ENCODE assay signal across 2 cellular contexts in genomic region chr7:101378808-101379207, GRCh38.
TF ChIP-seq lines count a peak whose summit lies in the region.

No MANE protein-coding gene starts in this region.

TF ChIP-seq in GM23338, 12 proteins besides CTCF, POLR2A, EP300 and RAD21 (continued from another document):
- TF ChIP-seq, protein P1, sequence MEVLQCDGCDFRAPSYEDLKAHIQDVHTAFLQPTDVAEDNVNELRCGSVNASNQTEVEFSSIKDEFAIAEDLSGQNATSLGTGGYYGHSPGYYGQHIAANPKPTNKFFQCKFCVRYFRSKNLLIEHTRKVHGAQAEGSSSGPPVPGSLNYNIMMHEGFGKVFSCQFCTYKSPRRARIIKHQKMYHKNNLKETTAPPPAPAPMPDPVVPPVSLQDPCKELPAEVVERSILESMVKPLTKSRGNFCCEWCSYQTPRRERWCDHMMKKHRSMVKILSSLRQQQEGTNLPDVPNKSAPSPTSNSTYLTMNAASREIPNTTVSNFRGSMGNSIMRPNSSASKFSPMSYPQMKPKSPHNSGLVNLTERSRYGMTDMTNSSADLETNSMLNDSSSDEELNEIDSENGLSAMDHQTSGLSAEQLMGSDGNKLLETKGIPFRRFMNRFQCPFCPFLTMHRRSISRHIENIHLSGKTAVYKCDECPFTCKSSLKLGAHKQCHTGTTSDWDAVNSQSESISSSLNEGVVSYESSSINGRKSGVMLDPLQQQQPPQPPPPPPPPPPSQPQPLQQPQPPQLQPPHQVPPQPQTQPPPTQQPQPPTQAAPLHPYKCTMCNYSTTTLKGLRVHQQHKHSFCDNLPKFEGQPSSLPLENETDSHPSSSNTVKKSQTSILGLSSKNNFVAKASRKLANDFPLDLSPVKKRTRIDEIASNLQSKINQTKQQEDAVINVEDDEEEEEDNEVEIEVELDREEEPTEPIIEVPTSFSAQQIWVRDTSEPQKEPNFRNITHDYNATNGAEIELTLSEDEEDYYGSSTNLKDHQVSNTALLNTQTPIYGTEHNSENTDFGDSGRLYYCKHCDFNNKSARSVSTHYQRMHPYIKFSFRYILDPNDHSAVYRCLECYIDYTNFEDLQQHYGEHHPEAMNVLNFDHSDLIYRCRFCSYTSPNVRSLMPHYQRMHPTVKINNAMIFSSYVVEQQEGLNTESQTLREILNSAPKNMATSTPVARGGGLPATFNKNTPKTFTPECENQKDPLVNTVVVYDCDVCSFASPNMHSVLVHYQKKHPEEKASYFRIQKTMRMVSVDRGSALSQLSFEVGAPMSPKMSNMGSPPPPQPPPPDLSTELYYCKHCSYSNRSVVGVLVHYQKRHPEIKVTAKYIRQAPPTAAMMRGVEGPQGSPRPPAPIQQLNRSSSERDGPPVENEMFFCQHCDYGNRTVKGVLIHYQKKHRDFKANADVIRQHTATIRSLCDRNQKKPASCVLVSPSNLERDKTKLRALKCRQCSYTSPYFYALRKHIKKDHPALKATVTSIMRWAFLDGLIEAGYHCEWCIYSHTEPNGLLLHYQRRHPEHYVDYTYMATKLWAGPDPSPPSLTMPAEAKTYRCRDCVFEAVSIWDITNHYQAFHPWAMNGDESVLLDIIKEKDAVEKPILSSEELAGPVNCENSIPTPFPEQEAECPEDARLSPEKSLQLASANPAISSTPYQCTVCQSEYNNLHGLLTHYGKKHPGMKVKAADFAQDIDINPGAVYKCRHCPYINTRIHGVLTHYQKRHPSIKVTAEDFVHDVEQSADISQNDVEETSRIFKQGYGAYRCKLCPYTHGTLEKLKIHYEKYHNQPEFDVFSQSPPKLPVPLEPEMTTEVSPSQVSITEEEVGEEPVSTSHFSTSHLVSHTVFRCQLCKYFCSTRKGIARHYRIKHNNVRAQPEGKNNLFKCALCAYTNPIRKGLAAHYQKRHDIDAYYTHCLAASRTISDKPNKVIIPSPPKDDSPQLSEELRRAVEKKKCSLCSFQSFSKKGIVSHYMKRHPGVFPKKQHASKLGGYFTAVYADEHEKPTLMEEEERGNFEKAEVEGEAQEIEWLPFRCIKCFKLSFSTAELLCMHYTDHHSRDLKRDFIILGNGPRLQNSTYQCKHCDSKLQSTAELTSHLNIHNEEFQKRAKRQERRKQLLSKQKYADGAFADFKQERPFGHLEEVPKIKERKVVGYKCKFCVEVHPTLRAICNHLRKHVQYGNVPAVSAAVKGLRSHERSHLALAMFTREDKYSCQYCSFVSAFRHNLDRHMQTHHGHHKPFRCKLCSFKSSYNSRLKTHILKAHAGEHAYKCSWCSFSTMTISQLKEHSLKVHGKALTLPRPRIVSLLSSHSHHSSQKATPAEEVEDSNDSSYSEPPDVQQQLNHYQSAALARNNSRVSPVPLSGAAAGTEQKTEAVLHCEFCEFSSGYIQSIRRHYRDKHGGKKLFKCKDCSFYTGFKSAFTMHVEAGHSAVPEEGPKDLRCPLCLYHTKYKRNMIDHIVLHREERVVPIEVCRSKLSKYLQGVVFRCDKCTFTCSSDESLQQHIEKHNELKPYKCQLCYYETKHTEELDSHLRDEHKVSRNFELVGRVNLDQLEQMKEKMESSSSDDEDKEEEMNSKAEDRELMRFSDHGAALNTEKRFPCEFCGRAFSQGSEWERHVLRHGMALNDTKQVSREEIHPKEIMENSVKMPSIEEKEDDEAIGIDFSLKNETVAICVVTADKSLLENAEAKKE (CRISPR knock-in tag; IDR thresholded peaks at IDR 0.05) = no peak
- TF ChIP-seq JUNB (IDR thresholded peaks at IDR 0.05; ENCODE audit: unreplicated experiment) (no peak), EZH2 (IDR thresholded peaks at IDR 0.05; ENCODE audit: low read depth, unreplicated experiment) (no peak), EZH2phosphoT487 (IDR thresholded peaks at IDR 0.05; ENCODE audit: unreplicated experiment) (no peak), ETS1 (IDR thresholded peaks at IDR 0.05) (no peak), NANOG (IDR thresholded peaks at IDR 0.05; ENCODE audit: borderline replicate concordance) (no peak), POLR2AphosphoS5 (IDR thresholded peaks at IDR 0.05; ENCODE audit: low read depth) (no peak)
- TF ChIP-seq, protein P2, sequence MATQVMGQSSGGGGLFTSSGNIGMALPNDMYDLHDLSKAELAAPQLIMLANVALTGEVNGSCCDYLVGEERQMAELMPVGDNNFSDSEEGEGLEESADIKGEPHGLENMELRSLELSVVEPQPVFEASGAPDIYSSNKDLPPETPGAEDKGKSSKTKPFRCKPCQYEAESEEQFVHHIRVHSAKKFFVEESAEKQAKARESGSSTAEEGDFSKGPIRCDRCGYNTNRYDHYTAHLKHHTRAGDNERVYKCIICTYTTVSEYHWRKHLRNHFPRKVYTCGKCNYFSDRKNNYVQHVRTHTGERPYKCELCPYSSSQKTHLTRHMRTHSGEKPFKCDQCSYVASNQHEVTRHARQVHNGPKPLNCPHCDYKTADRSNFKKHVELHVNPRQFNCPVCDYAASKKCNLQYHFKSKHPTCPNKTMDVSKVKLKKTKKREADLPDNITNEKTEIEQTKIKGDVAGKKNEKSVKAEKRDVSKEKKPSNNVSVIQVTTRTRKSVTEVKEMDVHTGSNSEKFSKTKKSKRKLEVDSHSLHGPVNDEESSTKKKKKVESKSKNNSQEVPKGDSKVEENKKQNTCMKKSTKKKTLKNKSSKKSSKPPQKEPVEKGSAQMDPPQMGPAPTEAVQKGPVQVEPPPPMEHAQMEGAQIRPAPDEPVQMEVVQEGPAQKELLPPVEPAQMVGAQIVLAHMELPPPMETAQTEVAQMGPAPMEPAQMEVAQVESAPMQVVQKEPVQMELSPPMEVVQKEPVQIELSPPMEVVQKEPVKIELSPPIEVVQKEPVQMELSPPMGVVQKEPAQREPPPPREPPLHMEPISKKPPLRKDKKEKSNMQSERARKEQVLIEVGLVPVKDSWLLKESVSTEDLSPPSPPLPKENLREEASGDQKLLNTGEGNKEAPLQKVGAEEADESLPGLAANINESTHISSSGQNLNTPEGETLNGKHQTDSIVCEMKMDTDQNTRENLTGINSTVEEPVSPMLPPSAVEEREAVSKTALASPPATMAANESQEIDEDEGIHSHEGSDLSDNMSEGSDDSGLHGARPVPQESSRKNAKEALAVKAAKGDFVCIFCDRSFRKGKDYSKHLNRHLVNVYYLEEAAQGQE (IDR thresholded peaks at IDR 0.05; ENCODE audit: unreplicated experiment) = no peak

TF ChIP-seq in SK-N-SH, 30 proteins besides CTCF, POLR2A, EP300 and RAD21 (continued from another document):
- TF ChIP-seq, protein P2 (IDR thresholded peaks at IDR 0.05; ENCODE audit: low read depth, low read length) = no peak
- TF ChIP-seq NRF1 (IDR thresholded peaks at IDR 0.05; ENCODE audit: low read depth, low read length) (no peak), EZH2phosphoT487 (IDR thresholded peaks at IDR 0.05; ENCODE audit: borderline replicate concordance, low read depth) (no peak), JUND (IDR thresholded peaks at IDR 0.05) (no peak), TEAD4 (IDR thresholded peaks at IDR 0.05; ENCODE audit: borderline replicate concordance, insufficient read depth) (no peak)
